In genomic region chr18:13216092-13216582, GRCh38 we compare ENCODE assay signal across 8 cellular contexts. TPM values are rescaled to one million over a fixed set of nuclear protein-coding genes. Genes with fewer than 3 reads are reported as not detected.
DNase-seq lines count a peak whose midpoint lies in the region; ATAC-seq, FAIRE-seq and TF ChIP-seq lines count a peak whose summit lies in the region.

No MANE protein-coding gene starts in this region.

- POLR2A ChIA-PET in AG04450 (lab: Yijun Ruan, JAX) (no interaction called here), activated B cell treated with CpG ODN at 0.5 μM for 24 hours (lab: Charles Lee) (interaction anchor here (0.5 to 1.5 kb wide), 2 partner anchors 342 to 511 kb away, joined by 3 to 6 read pairs; no protein-coding TSS in a partner anchor)

- H3K27me3 Mint-ChIP-seq in activated B cell treated with CpG ODN at 0.5 μM for 24 hours = peaks cover 49% of the 10 kb centered on the region

- H3K4me3 Mint-ChIP-seq in activated B cell treated with CpG ODN at 0.5 μM for 24 hours = peak overlapping the region; percentile 79

- no peak overlapping the region for H3K27ac ChIP-seq in AG04450 (ENCODE audit: low read depth, low read length)
- H3K27ac ChIP-seq in kidney (ENCODE audit: low read depth in 2 of 2, low read length in 2 of 2) = peak overlapping the region in 1 of 2 donors; percentile 5

- CTCF ChIA-PET in AG04450 (lab: Charles Lee) (interaction anchor here (0.6 to 1.3 kb wide), 4 partner anchors 9 to 315 kb away, joined by 3 to 8 read pairs (median 4); no protein-coding TSS in a partner anchor), activated B cell treated with CpG ODN at 0.5 μM for 24 hours (lab: Charles Lee) (interaction anchor here (0.7 to 1.9 kb wide), 12 partner anchors 56 to 596 kb away, joined by 3 to 20 read pairs (median 4); no protein-coding TSS in a partner anchor)

- H3K4me3 ChIP-seq in AG04450 (ENCODE audit: low read depth, low read length) (no peak overlapping the region), kidney (ENCODE audit: low read length in 2 of 2) (peak overlapping the region in 1 of 2 donors; percentile 51)

- no peaks in the 10 kb centered on the region for H3K9me3 Mint-ChIP-seq in activated B cell treated with CpG ODN at 0.5 μM for 24 hours

- FAIRE-seq in kidney (lab: Jason Lieb, UNC) = peak; percentile 84

- no peaks in the 10 kb centered on the region for H3K36me3 ChIP-seq in kidney (ENCODE audit: control insufficient read depth in 1 of 2, insufficient read depth in 2 of 2, low read length in 2 of 2)

- intact Hi-C loops in activated B cell treated with CpG ODN at 0.5 μM for 24 hours (cut with micrococcal nuclease) (loop anchor here (1.0 to 5.0 kb wide), 8 partner anchors 166 to 916 kb away; partner anchors contain the start of genes FAM210A, RNMT and ZNF519), kidney (cut with DNase I) (loop anchor here (10.0 kb wide), 1 partner anchor 319 kb away; no protein-coding TSS in a partner anchor)

- no peak overlapping the region for H3K27ac Mint-ChIP-seq in activated B cell treated with CpG ODN at 0.5 μM for 24 hours

- peaks cover 53% of the 10 kb centered on the region for H3K27me3 ChIP-seq in AG04450 (ENCODE audit: control insufficient read depth, insufficient read depth, low read length)

- H3K4me1 ChIP-seq in kidney (ENCODE audit: control insufficient read depth in 1 of 2, insufficient read depth in 1 of 2, low read depth in 1 of 2, low read length in 2 of 2) = peaks cover 7 to 14% of the 10 kb centered on the region in 2 donors

- no peak overlapping the region for H3K9ac ChIP-seq in kidney (ENCODE audit: low read length in 2 of 2)

- H3K4me1 Mint-ChIP-seq in activated B cell treated with CpG ODN at 0.5 μM for 24 hours = peaks cover 16% of the 10 kb centered on the region

- TF ChIP-seq CTCF in AG04450 (IDR thresholded peaks at IDR 0.05; ENCODE audit: low read depth, low read length) (peak; percentile 42), activated B cell treated with CpG ODN at 0.5 μM for 24 hours (IDR thresholded peaks at IDR 0.05) (no peak), kidney (IDR thresholded peaks at IDR 0.05; ENCODE audit: borderline replicate concordance, extremely low read depth, insufficient read depth) (peak; percentile 64)

- DNase-seq in AG04450 (ENCODE audit: low read depth, low spot score) (no peak), NCI-H2196 (lab: John Stamatoyannopoulos, UW; ENCODE audit: unreplicated experiment) (peak; percentile 84), activated B cell treated with CpG ODN at 0.5 μM for 24 hours (no peak), cerebellar nuclear complex (lab: John Stamatoyannopoulos, UW) (peak; percentile 5 to 67), kidney (peak; percentile 87)
- peak; percentile 34 for DNase-seq in stimulated activated CD4-positive, alpha-beta T cell treated with anti-CD3 and anti-CD28 coated beads, Interleukin-2, amount 100 ng/mL, for 4 hours (ENCODE audit: low read depth)

- ATAC-seq in GM18858 (IDR thresholded peaks at IDR 0.05; ENCODE audit: unreplicated experiment) = peak; percentile 42
- peak; percentile 48 for ATAC-seq in activated B cell treated with CpG ODN at 0.5 μM for 24 hours (ENCODE audit: low read depth)
- ATAC-seq in HG02610 (IDR thresholded peaks at IDR 0.05; ENCODE audit: unreplicated experiment) = no peak

- no peaks in the 10 kb centered on the region for H3K36me3 Mint-ChIP-seq in activated B cell treated with CpG ODN at 0.5 μM for 24 hours (ENCODE audit: low read depth)

- no peaks in the 10 kb centered on the region; the same call in 1 of the 2 replicates for H3K9me3 ChIP-seq in AG04450 (ENCODE audit: control insufficient read depth, insufficient read depth, low read length)
- H3K9me3 ChIP-seq in kidney (ENCODE audit: control insufficient read depth in 1 of 2, low read length in 2 of 2) = no peaks in the 10 kb centered on the region

RNA-seq across cellular contexts. Expression of gene LDLRAD4, which starts 2.4 kb away (rescaled TPM):
- not detected in 2 replicates for polyA plus RNA-seq in AG04450 (2011; rRNA removed)
- not detected in 2 replicates for polyA minus RNA-seq in AG04450 (2011; rRNA and poly(A)+ RNA removed)
- total RNA-seq in activated B cell treated with CpG ODN at 0.5 μM for 24 hours = 66.9 and 70.1 TPM in 2 replicates
- total RNA-seq in kidney = 42.3 TPM
- polyA plus RNA-seq in kidney (ENCODE audit: insufficient read depth, low read depth, low replicate concordance) = 2.3 TPM

Comparison
In these comparisons a context has a peak if more than half of its experiments do, and no peak if none do; other contexts are left out.
1. DNase-seq: peak in NCI-H2196 (single experiment), cerebellar nuclear complex (2 of 2), kidney (single experiment) and stimulated activated CD4-positive, alpha-beta T cell treated with anti-CD3 and anti-CD28 coated beads, Interleukin-2, amount 100 ng/mL, for 4 hours (single experiment); none in AG04450 (single experiment) and activated B cell treated with CpG ODN at 0.5 μM for 24 hours (single experiment).